Comparison of ENCODE assay signal across 1 cellular context in genomic region chr1:167473761-167474160, GRCh38.
A peak's percentile ranks its signal among the peaks of the same experiment; 100 is the strongest.
TF ChIP-seq lines count a peak whose summit lies in the region.

No MANE protein-coding gene starts in this region.

TF ChIP-seq in K562, 482 proteins besides CTCF, POLR2A, EP300 and RAD21:
- TF ChIP-seq GATA2 (CRISPR knock-in tag; IDR thresholded peaks at IDR 0.05) = no peak
- TF ChIP-seq HOMEZ (CRISPR knock-in tag; IDR thresholded peaks at IDR 0.05) = no peak
- peak; percentile 47 for TF ChIP-seq SPI1 (IDR thresholded peaks at IDR 0.05; ENCODE audit: borderline replicate concordance, low read depth, low read length)
TF ChIP-seq in K562: peak in this region for 1.
